Comparison of ENCODE assay signal across 8 cellular contexts in the genomic region with DNA sequence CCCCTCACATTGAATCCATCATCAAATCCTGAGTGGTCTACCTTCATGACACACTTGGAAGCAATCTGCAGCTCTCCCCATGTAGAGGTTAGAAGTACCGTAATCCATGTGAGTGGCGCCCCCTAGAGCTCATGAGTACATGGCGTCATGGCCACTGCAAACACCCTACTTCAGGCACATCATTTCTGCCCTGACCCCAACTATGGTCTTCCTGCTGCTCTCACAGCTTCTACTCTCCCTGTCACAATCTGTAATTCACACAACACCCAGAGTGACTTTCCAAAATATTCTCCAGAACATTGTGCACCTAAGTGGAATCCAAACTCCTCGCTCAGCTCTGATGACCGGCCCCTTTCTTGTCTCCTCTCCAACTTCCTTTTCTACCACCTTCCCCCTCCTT.
DNase-seq lines count a peak whose midpoint lies in the region; ATAC-seq and TF ChIP-seq lines count a peak whose summit lies in the region.

No MANE protein-coding gene starts in this region.

- no peak overlapping the region for H3K4me3 Mint-ChIP-seq in T-helper 2 cell treated with Interferon-gamma antibody and Interleukin-4, amounts not matched to agents 5 μg/mL and 100 μg/mL, for 36 hours

- peak; percentile 76 for ATAC-seq in GM21423 (IDR thresholded peaks at IDR 0.05; ENCODE audit: unreplicated experiment)

- DNase-seq in Daoy (ENCODE audit: low read depth) (peak; percentile 70), LHCN-M2 (ENCODE audit: low read depth) (peak; percentile 61), astrocyte of the cerebellum (ENCODE audit: low read depth) (peak; percentile 27), inferior parietal cortex (ENCODE audit: extremely low spot score) (peak; percentile 81), GOT3 (lab: John Stamatoyannopoulos, UW) (no peak)
- DNase-seq in T-helper 2 cell treated with Interferon-gamma antibody and Interleukin-4, amounts not matched to agents 5 μg/mL and 100 μg/mL, for 36 hours (ENCODE audit: low spot score): peak; percentile 54
- peak; percentile 68 for DNase-seq in stimulated activated CD4-positive, alpha-beta T cell treated with anti-CD3 and anti-CD28 coated beads, Interleukin-1b, Interleukin-23, amount 100 ng/mL, for 48 hours

- in situ Hi-C loops in astrocyte of the cerebellum (cut with HindIII; ENCODE audit: low sequenced_read_pairs): no loop called here

- H3K9me3 Mint-ChIP-seq in T-helper 2 cell treated with Interferon-gamma antibody and Interleukin-4, amounts not matched to agents 5 μg/mL and 100 μg/mL, for 36 hours: no peaks in the 10 kb centered on the region

- peaks cover 35% of the 10 kb centered on the region for H3K4me1 Mint-ChIP-seq in T-helper 2 cell treated with Interferon-gamma antibody and Interleukin-4, amounts not matched to agents 5 μg/mL and 100 μg/mL, for 36 hours (ENCODE audit: low read depth)

- H3K36me3 Mint-ChIP-seq in T-helper 2 cell treated with Interferon-gamma antibody and Interleukin-4, amounts not matched to agents 5 μg/mL and 100 μg/mL, for 36 hours (ENCODE audit: low read depth): peaks cover 12% of the 10 kb centered on the region

- H3K27me3 Mint-ChIP-seq in T-helper 2 cell treated with Interferon-gamma antibody and Interleukin-4, amounts not matched to agents 5 μg/mL and 100 μg/mL, for 36 hours (ENCODE audit: low read depth): no peaks in the 10 kb centered on the region

- peak overlapping the region; percentile 53 for H3K27ac Mint-ChIP-seq in T-helper 2 cell treated with Interferon-gamma antibody and Interleukin-4, amounts not matched to agents 5 μg/mL and 100 μg/mL, for 36 hours

- peak; percentile 49 for TF ChIP-seq CTCF in astrocyte of the cerebellum (IDR thresholded peaks at IDR 0.05; ENCODE audit: low read depth, low read length, missing control alignments)

- H3K4me3 ChIP-seq in astrocyte of the cerebellum (ENCODE audit: low read depth, low read length): no peak overlapping the region
